15 cellular contexts compared by ENCODE assay signal in genomic region chr13:25469179-25469545, GRCh38.
A peak's percentile ranks its signal among the peaks of the same experiment; 100 is the strongest.
DNase-seq lines count a peak whose midpoint lies in the region; ATAC-seq, FAIRE-seq and TF ChIP-seq lines count a peak whose summit lies in the region.
"Had no signal": no experiment of that assay in that cellular context is flagged by ENCODE, and none has a peak within 500 bp of the region (broad histone marks: within the 10 kb centered on the region; RNA-seq: fewer than 3 reads in every experiment).

No MANE protein-coding gene starts in this region.

- H3K27me3 ChIP-seq in breast epithelium (peaks cover 0 to 22% of the 10 kb centered on the region in 2 donors), astrocyte (ENCODE audit: insufficient read depth, low read length) (no peaks in the 10 kb centered on the region), testis (no peaks in the 10 kb centered on the region), upper lobe of left lung (peaks cover 0 to 12% (median 5%) of the 10 kb centered on the region in 4 donors)

- H3K9me3 Mint-ChIP-seq in MCF 10A (ENCODE audit: unreplicated experiment) (no peaks in the 10 kb centered on the region), astrocyte (ENCODE audit: unreplicated experiment) (no peaks in the 10 kb centered on the region)
- H3K9me3 Mint-ChIP-seq: activated CD4-positive, alpha-beta memory T cell treated with anti-CD3 and anti-CD28 coated beads for 36 hours; central memory CD8-positive, alpha-beta T cell had no signal

- POLR2A ChIA-PET in MCF 10A (lab: Yijun Ruan, JAX), result no interaction called here

- H3K36me3 ChIP-seq in breast epithelium (no peaks in the 10 kb centered on the region), astrocyte (ENCODE audit: insufficient read depth, low read length) (no peaks in the 10 kb centered on the region), testis (ENCODE audit: low read depth, missing control alignments) (no peaks in the 10 kb centered on the region), upper lobe of left lung (no peaks in the 10 kb centered on the region)

- TF ChIP-seq POLR2A in breast epithelium (IDR thresholded peaks at IDR 0.05) (no peak), testis (IDR thresholded peaks at IDR 0.05) (no peak), upper lobe of left lung (IDR thresholded peaks at IDR 0.05) (no peak)

- DNase-seq in breast epithelium (ENCODE audit: low spot score in 2 of 2) (no peak), MCF 10A (ENCODE audit: unreplicated experiment) (no peak), astrocyte (ENCODE audit: low read depth) (no peak), iPS-NIHi7 (ENCODE audit: extremely low spot score) (peak; percentile 34), testis (no peak), upper lobe of left lung (no peak)
- DNase-seq in stimulated activated CD4-positive, alpha-beta T cell treated with anti-CD3 and anti-CD28 coated beads, Interleukin-2, amount 100 ng/mL, for 24 hours, result no peak
- DNase-seq: activated gamma-delta T cell treated with Interleukin-2 at 50 U/mL for 16 hours, DMS153, NCI-H446 treated with DMSO at 0.1 percent for 48 hours had no signal

- no peak overlapping the region for H3K27ac Mint-ChIP-seq in MCF 10A (ENCODE audit: low read depth, unreplicated experiment)
- H3K27ac Mint-ChIP-seq in astrocyte (ENCODE audit: unreplicated experiment), result no peak overlapping the region
- H3K27ac Mint-ChIP-seq: activated CD4-positive, alpha-beta memory T cell treated with anti-CD3 and anti-CD28 coated beads for 36 hours; memory B cell had no signal

- peak overlapping the region; percentile 96 for H3K4me2 ChIP-seq in astrocyte (ENCODE audit: low read length)

- 5 to 10% methylated on average over 10 to 20 of the region's 20 CpGs for WGBS in testis, 2 donors
- WGBS in upper lobe of left lung, 2 donors, result 9 to 13% methylated on average over 12 to 19 of the region's 20 CpGs

- peak overlapping the region; percentile 78 for H2AFZ ChIP-seq in astrocyte (ENCODE audit: low read depth, low read length)

- peak overlapping the region in 2 of 3 donors; percentile 36 to 57 for H3K4me3 ChIP-seq in breast epithelium
- H3K4me3 ChIP-seq in astrocyte (ENCODE audit: insufficient read depth, low read depth, low read length), result peak overlapping the region; percentile 71
- peak overlapping the region; percentile 51 to 54 for H3K4me3 ChIP-seq in testis
- no peak overlapping the region for H3K4me3 ChIP-seq in upper lobe of left lung

- H3K4me3 Mint-ChIP-seq in MCF 10A (ENCODE audit: unreplicated experiment) (no peak overlapping the region), astrocyte (ENCODE audit: unreplicated experiment) (peak overlapping the region; percentile 78)
- H3K4me3 Mint-ChIP-seq: activated CD4-positive, alpha-beta memory T cell treated with anti-CD3 and anti-CD28 coated beads for 36 hours; central memory CD8-positive, alpha-beta T cell; memory B cell had no signal

- H3K36me3 Mint-ChIP-seq in MCF 10A (ENCODE audit: insufficient read depth, unreplicated experiment) (peaks cover 6% of the 10 kb centered on the region), astrocyte (ENCODE audit: low read depth, unreplicated experiment) (no peaks in the 10 kb centered on the region)
- H3K36me3 Mint-ChIP-seq: activated CD4-positive, alpha-beta memory T cell treated with anti-CD3 and anti-CD28 coated beads for 36 hours had no signal

- H3K79me2 ChIP-seq in astrocyte (ENCODE audit: insufficient read depth, low read length), result no peaks in the 10 kb centered on the region

- BruUV-seq in MCF 10A (replicated peaks; lab: Mats Ljungman, UMichigan), result no TSS peak

- ATAC-seq in HG03139 (IDR thresholded peaks at IDR 0.05; ENCODE audit: unreplicated experiment) (no peak), upper lobe of left lung (ENCODE audit: low FRiP score in 2 of 2) (no peak)

- H4K20me1 ChIP-seq in astrocyte (ENCODE audit: insufficient read depth, low read length), result no peaks in the 10 kb centered on the region

- TF ChIP-seq CTCF in breast epithelium (IDR thresholded peaks at IDR 0.05) (no peak), MCF 10A (IDR thresholded peaks at IDR 0.05; ENCODE audit: unreplicated experiment) (no peak), astrocyte (IDR thresholded peaks at IDR 0.05; ENCODE audit: insufficient read depth, low read depth, low read length) (no peak), testis (IDR thresholded peaks at IDR 0.05) (no peak), upper lobe of left lung (IDR thresholded peaks at IDR 0.05) (no peak)

- intact Hi-C loops in breast epithelium (cut with DNase I; ENCODE audit: low total_unique reads) (no loop called here), MCF 10A (cut with micrococcal nuclease) (no loop called here), testis (cut with DNase I; ENCODE audit: low total_unique reads) (no loop called here)

- no peak for FAIRE-seq in astrocyte (lab: Jason Lieb, UNC)
- FAIRE-seq: urothelium cell line had no signal

- H3K9me3 ChIP-seq in breast epithelium (no peaks in the 10 kb centered on the region), astrocyte (ENCODE audit: insufficient read depth, low read depth, low read length) (no peaks in the 10 kb centered on the region), testis (no peaks in the 10 kb centered on the region), upper lobe of left lung (no peaks in the 10 kb centered on the region)

- H3K27ac ChIP-seq in breast epithelium (no peak overlapping the region), astrocyte (ENCODE audit: low read depth, low read length) (no peak overlapping the region), testis (no peak overlapping the region), upper lobe of left lung (no peak overlapping the region)

- H3K4me1 ChIP-seq in breast epithelium, result no peaks in the 10 kb centered on the region
- H3K4me1 ChIP-seq in astrocyte (ENCODE audit: insufficient read depth, low read length), result peaks cover 3% of the 10 kb centered on the region
- no peaks in the 10 kb centered on the region for H3K4me1 ChIP-seq in testis
- peaks cover 0 to 11% (median 3%) of the 10 kb centered on the region in 4 donors for H3K4me1 ChIP-seq in upper lobe of left lung

- TF ChIP-seq EP300 in upper lobe of left lung (IDR thresholded peaks at IDR 0.05), result no peak

- CTCF ChIA-PET in MCF 10A (lab: Yijun Ruan, JAX), result no interaction called here

- H3K4me1 Mint-ChIP-seq in MCF 10A (ENCODE audit: insufficient read depth, unreplicated experiment), result peaks cover 19% of the 10 kb centered on the region
- peaks cover 2% of the 10 kb centered on the region for H3K4me1 Mint-ChIP-seq in astrocyte (ENCODE audit: low read depth, unreplicated experiment)

- peak overlapping the region; percentile 70 for H3K9ac ChIP-seq in astrocyte (ENCODE audit: low read length)

- no peaks in the 10 kb centered on the region for H3K27me3 Mint-ChIP-seq in MCF 10A (ENCODE audit: insufficient read depth, unreplicated experiment)
- peaks cover 42% of the 10 kb centered on the region for H3K27me3 Mint-ChIP-seq in astrocyte (ENCODE audit: low read depth, unreplicated experiment)

Comparison
In these comparisons a context has a peak if more than half of its experiments do, and no peak if none do; other contexts are left out.
1. H3K4me3 ChIP-seq: peak in breast epithelium (2 of 3), astrocyte (single experiment) and testis (2 of 2); none in upper lobe of left lung (0 of 4).